Comparison of ENCODE assay signal across 27 cellular contexts in genomic region chr1:63461661-63462230, GRCh38.
"Had no signal": no experiment of that assay in that cellular context is flagged by ENCODE, and none has a peak within 500 bp of the region (broad histone marks: within the 10 kb centered on the region; RNA-seq: fewer than 3 reads in every experiment).

No MANE protein-coding gene starts in this region.

- H3K27ac Mint-ChIP-seq: activated CD8-positive, alpha-beta T cell treated with anti-CD3 and anti-CD28 coated beads for 36 hours; activated naive CD8-positive, alpha-beta T cell treated with anti-CD3 and anti-CD28 coated beads for 36 hours; activated T-cell treated with anti-CD3 and anti-CD28 coated beads, Interleukin-2, amount 50 U/mL, for 72 hours; activated T-helper 17 cell treated with anti-CD3 and anti-CD28 coated beads, Interleukin-2, amount 50 U/mL, for 72 hours had no signal

- ATAC-seq: activated CD8-positive, alpha-beta T cell treated with anti-CD3 and anti-CD28 coated beads for 36 hours; activated T-cell treated with anti-CD3 and anti-CD28 coated beads, Interleukin-2, amount 50 U/mL, for 72 hours; activated T-helper 17 cell treated with anti-CD3 and anti-CD28 coated beads, Interleukin-2, amount 50 U/mL, for 72 hours; body of pancreas; Panc1 had no signal

- DNase-seq: activated CD4-positive, alpha-beta T cell treated with anti-CD3 and anti-CD28 coated beads for 1 hour; activated CD4-positive, alpha-beta T cell treated with anti-CD3 and anti-CD28 coated beads for 48 hours; activated CD4-positive, CD25-positive, alpha-beta regulatory T cell; activated CD8-positive, alpha-beta T cell treated with anti-CD3 and anti-CD28 coated beads for 36 hours; activated effector memory CD4-positive, alpha-beta T cell treated with anti-CD3 and anti-CD28 coated beads, Interleukin-2, amount 50 U/mL, for 16 hours; activated naive CD4-positive, alpha-beta T cell; activated naive CD4-positive, alpha-beta T cell treated with anti-CD3 and anti-CD28 coated beads, Interleukin-2, amount 50 U/mL, for 16 hours; activated naive CD8-positive, alpha-beta T cell treated with anti-CD3 and anti-CD28 coated beads for 36 hours; activated T-cell treated with anti-CD3 and anti-CD28 coated beads, Interleukin-2, amount 50 U/mL, for 1 hour; activated T-cell treated with anti-CD3 and anti-CD28 coated beads, Interleukin-2, amount 50 U/mL, for 72 hours; body of pancreas; MG63; NCI-H1048; NCI-H1436 treated with DMSO at 0.1 percent for 48 hours; NCI-H1694 treated with DMSO at 0.1 percent for 48 hours; NCI-H2029; NCI-H345; NCI-H524 treated with DMSO at 0.1 percent for 48 hours; SHP77; SJCRH30 had no signal

- H3K27me3 ChIP-seq: body of pancreas, breast epithelium, MG63, SJCRH30 had no signal

- H3K27ac ChIP-seq: body of pancreas, breast epithelium, coronary artery, SJCRH30, SK-N-MC, VCaP had no signal

- H3K36me3 ChIP-seq: breast epithelium had no signal

- H3K4me3 Mint-ChIP-seq: activated CD8-positive, alpha-beta T cell treated with anti-CD3 and anti-CD28 coated beads for 36 hours; activated naive CD8-positive, alpha-beta T cell treated with anti-CD3 and anti-CD28 coated beads for 36 hours; activated T-cell treated with anti-CD3 and anti-CD28 coated beads, Interleukin-2, amount 50 U/mL, for 72 hours; activated T-helper 17 cell treated with anti-CD3 and anti-CD28 coated beads, Interleukin-2, amount 50 U/mL, for 72 hours had no signal

- FAIRE-seq: astrocyte had no signal

- H3K4me1 Mint-ChIP-seq: activated naive CD8-positive, alpha-beta T cell treated with anti-CD3 and anti-CD28 coated beads for 36 hours; activated T-helper 17 cell treated with anti-CD3 and anti-CD28 coated beads, Interleukin-2, amount 50 U/mL, for 72 hours had no signal

- H3K4me3 ChIP-seq: body of pancreas, breast epithelium, coronary artery, MG63, SJCRH30, SK-N-MC had no signal

- H3K27me3 Mint-ChIP-seq: activated CD8-positive, alpha-beta T cell treated with anti-CD3 and anti-CD28 coated beads for 36 hours; activated naive CD8-positive, alpha-beta T cell treated with anti-CD3 and anti-CD28 coated beads for 36 hours; activated T-helper 17 cell treated with anti-CD3 and anti-CD28 coated beads, Interleukin-2, amount 50 U/mL, for 72 hours had no signal

- H3K4me1 ChIP-seq: body of pancreas, breast epithelium, SJCRH30 had no signal

- H3K9me3 Mint-ChIP-seq: activated T-cell treated with anti-CD3 and anti-CD28 coated beads, Interleukin-2, amount 50 U/mL, for 72 hours had no signal
